In the genomic region with DNA sequence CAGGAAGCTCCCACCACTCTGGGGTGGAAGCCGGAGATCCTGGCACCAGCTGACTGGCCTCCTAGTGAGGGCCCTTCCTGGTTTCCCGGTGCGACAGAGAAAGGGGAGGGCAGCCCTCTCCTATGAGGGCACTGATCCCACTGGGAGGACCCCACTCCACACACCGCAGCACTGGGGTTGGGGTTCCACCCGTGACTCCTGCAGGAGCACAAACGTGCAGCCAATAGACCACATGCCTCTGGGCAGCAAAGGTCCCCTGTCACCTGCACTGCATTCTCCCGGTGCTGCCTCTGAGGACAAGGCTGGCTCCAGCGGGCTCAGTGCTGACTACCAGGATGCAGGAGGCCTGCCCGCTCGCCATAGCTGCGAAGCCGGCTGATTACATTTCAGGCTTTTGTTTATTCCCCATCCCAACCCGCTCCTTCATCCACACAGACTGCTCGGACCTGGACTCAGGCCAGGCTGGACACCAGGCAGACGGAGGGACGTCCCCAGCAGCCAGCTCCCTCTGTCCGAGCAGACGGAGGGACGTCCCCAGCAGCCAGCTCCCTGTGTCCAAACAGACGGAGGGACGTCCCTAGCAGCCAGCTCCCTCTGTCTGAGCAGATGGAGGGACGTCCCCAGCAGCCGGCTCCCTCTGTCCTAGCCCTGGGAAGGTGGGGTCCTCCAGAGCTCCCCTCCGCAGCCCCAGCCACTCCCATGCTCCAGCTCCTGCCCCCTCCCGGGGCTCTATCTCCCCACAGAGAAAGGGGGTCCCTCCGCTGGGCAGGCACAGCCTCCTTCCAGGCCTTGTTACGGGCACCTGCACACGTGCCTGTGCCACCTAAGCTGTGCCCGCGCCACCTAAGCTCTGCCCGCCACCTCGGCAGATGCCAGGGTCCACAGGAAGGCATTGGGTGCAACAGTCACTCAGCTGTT, we compare ENCODE assay signal across 19 cellular contexts. TPM values are rescaled to one million over a fixed set of nuclear protein-coding genes. Genes with fewer than 3 reads are reported as not detected.
DNase-seq lines count a peak whose midpoint lies in the region; TF ChIP-seq lines count a peak whose summit lies in the region.
"Had no signal": no experiment of that assay in that cellular context is flagged by ENCODE, and none has a peak within 500 bp of the region (broad histone marks: within the 10 kb centered on the region; RNA-seq: fewer than 3 reads in every experiment).

No MANE protein-coding gene starts in this region.

- no peak for TF ChIP-seq CTCF in stomach (IDR thresholded peaks at IDR 0.05)

- no peak overlapping the region for H3K27ac ChIP-seq in stomach
- H3K27ac ChIP-seq: SJSA1 had no signal

- peaks cover 0 to 92% (median 13%) of the 10 kb centered on the region in 3 donors for H3K27me3 ChIP-seq in stomach

- TF ChIP-seq POLR2A in stomach (IDR thresholded peaks at IDR 0.05), result no peak

- TF ChIP-seq EP300 in stomach (IDR thresholded peaks at IDR 0.05), result no peak

- intact Hi-C loops in stomach (cut with DNase I; ENCODE audit: low total_unique reads), result no loop called here

- no peak overlapping the region for H3K4me3 ChIP-seq in stomach
- H3K4me3 ChIP-seq: SJSA1 had no signal

- DNase-seq in activated effector memory CD4-positive, alpha-beta T cell treated with anti-CD3 and anti-CD28 coated beads, Interleukin-2, amount 50 U/mL, for 16 hours, result peak; percentile 56
- DNase-seq in activated effector memory CD4-positive, alpha-beta T cell treated with Interleukin-2 at 50 U/mL for 16 hours, result no peak
- DNase-seq in NCI-H69 (lab: John Stamatoyannopoulos, UW) (peak; percentile 37), islet precursor cell (peak; percentile 45), stomach (peak; percentile 21), NCI-H1092 treated with DMSO at 0.1 percent for 48 hours (lab: John Stamatoyannopoulos, UW) (no peak), COLO668 (lab: John Stamatoyannopoulos, UW; ENCODE audit: unreplicated experiment) (no peak)
- DNase-seq: activated CD4-positive, alpha-beta T cell treated with anti-CD3 and anti-CD28 coated beads, Interleukin-2, amount 10 ng/mL, durations not matched to agents 24 days and 14 days; activated CD8-positive, alpha-beta memory T cell treated with anti-CD3 and anti-CD28 coated beads for 24 hours; activated T-cell treated with anti-CD3 and anti-CD28 coated beads, Interleukin-2, amount 50 U/mL, for 1 hour; BE2C; CD8-positive, alpha-beta T cell; NCI-H1417; NCI-H2029 treated with DMSO at 0.1 percent for 48 hours; NCI-H748 treated with DMSO at 0.1 percent for 48 hours; small intestine; stimulated activated CD4-positive, alpha-beta T cell treated with anti-CD3 and anti-CD28 coated beads, Interleukin-2, amount 100 ng/mL, for 24 hours; T-helper 9 cell had no signal

- H3K36me3 ChIP-seq in stomach, result no peaks in the 10 kb centered on the region
- H3K36me3 ChIP-seq: BE2C, SJSA1 had no signal

- WGBS in stomach, 5 donors, result 45 to 72% (median 60%) methylated on average over 30 to 32 of the region's 32 CpGs

- H3K4me1 ChIP-seq in stomach, result peaks cover 0 to 15% (median 6%) of the 10 kb centered on the region in 4 donors
- H3K4me1 ChIP-seq: BE2C, SJSA1 had no signal

- H3K9me3 ChIP-seq in stomach, result no peaks in the 10 kb centered on the region
- H3K9me3 ChIP-seq: BE2C, SJSA1 had no signal

RNA-seq across cellular contexts. Expression of a gene that starts 8.8 kb away (rescaled TPM):
- 10 to 100 TPM in 1 of 5 donors, 1 to 10 TPM in 3, under 1 TPM in 1; 0.14 to 11.1 (median 2.2) TPM for total RNA-seq in stomach
- polyA plus RNA-seq in stomach, result 1 to 10 TPM in 2 of 3 donors, under 1 TPM in 1; 0.46 to 3.6 (median 2.1) TPM

Comparison
In these comparisons a context has a peak if more than half of its experiments do, and no peak if none do; other contexts are left out.
1. DNase-seq: peak in activated effector memory CD4-positive, alpha-beta T cell treated with anti-CD3 and anti-CD28 coated beads, Interleukin-2, amount 50 U/mL, for 16 hours (single experiment), NCI-H69 (single experiment), islet precursor cell (single experiment) and stomach (single experiment); none in activated effector memory CD4-positive, alpha-beta T cell treated with Interleukin-2 at 50 U/mL for 16 hours (single experiment), NCI-H1092 treated with DMSO at 0.1 percent for 48 hours (single experiment) and COLO668 (single experiment).